In genomic region chr21:27502801-27503200, GRCh38 we compare ENCODE assay signal across 35 cellular contexts.
"Had no signal": no experiment of that assay in that cellular context is flagged by ENCODE, and none has a peak within 500 bp of the region (broad histone marks: within the 10 kb centered on the region; RNA-seq: fewer than 3 reads in every experiment).

No MANE protein-coding gene starts in this region.

- DNase-seq: Karpas-422, Kasumi-1, MG63, MM.1S, MV-4-11, NCI-H1048, NCI-H1092, NCI-H1092 treated with DMSO at 0.1 percent for 48 hours, NCI-H1105, NCI-H1105 treated with DMSO at 0.1 percent for 48 hours, NCI-H1417, NCI-H1417 treated with DMSO at 0.1 percent for 48 hours, NCI-H1436, NCI-H1436 treated with DMSO at 0.1 percent for 48 hours, NCI-H146, NCI-H1694, NCI-H1694 treated with DMSO at 0.1 percent for 48 hours, NCI-H187, NCI-H187 treated with DMSO at 0.1 percent for 48 hours, NCI-H1930, NCI-H2029, NCI-H2029 treated with DMSO at 0.1 percent for 48 hours, NCI-H2081, NCI-H2081 treated with DMSO at 0.1 percent for 48 hours, NCI-H2107, NCI-H2171, NCI-H2171 treated with DMSO at 0.1 percent for 48 hours, NCI-H2227 treated with DMSO at 0.1 percent for 48 hours, NCI-H226, NCI-H345, NCI-H446, NCI-H446 treated with DMSO at 0.1 percent for 48 hours, NCI-H510A, NCI-H524 had no signal

- H3K27ac ChIP-seq: KMS-11 had no signal

- H3K4me3 ChIP-seq: MG63 had no signal
